ENCODE assay signal across 8 cellular contexts in genomic region chr16:33844533-33844932, GRCh38.
DNase-seq lines count a peak whose midpoint lies in the region; ATAC-seq and TF ChIP-seq lines count a peak whose summit lies in the region.
"Not testable (repeated sequence)": the region's sequence is repeated elsewhere in the genome, so short reads cannot be mapped to it uniquely, and the experiment has no call there.

No MANE protein-coding gene starts in this region.

- H3K4me1 ChIP-seq in left ventricle myocardium inferior: not testable (repeated sequence)

- not testable (repeated sequence) for H3K27ac ChIP-seq in left ventricle myocardium inferior (replicated peaks)

- peak; percentile 13; the same call in 1 of the 2 replicates for TF ChIP-seq CTCF in GM12875 (IDR thresholded peaks at IDR 0.05; ENCODE audit: borderline replicate concordance, insufficient read depth, low read depth, low read length)
- TF ChIP-seq CTCF in left ventricle myocardium inferior (IDR thresholded peaks at IDR 0.05; ENCODE audit: borderline replicate concordance): peak; percentile 47

- H3K9me3 ChIP-seq in left ventricle myocardium inferior (replicated peaks): not testable (repeated sequence)

- not testable (repeated sequence) for H3K4me3 ChIP-seq in GM12875 (ENCODE audit: low read depth, low read length); Jurkat, Clone E6-1 (ENCODE audit: low read length); left ventricle myocardium inferior

- intact Hi-C loops in left ventricle myocardium inferior (cut with micrococcal nuclease): not testable (repeated sequence)

- DNase-seq in CD1c-positive myeloid dendritic cell (ENCODE audit: extremely low spot score) (peak; percentile 1), NCI-H748 (lab: John Stamatoyannopoulos, UW; ENCODE audit: unreplicated experiment) (peak; percentile 0), left ventricle myocardium inferior (peak; percentile 25)
- peak; percentile 10 for DNase-seq in Jurkat, Clone E6-1 (ENCODE audit: low read depth, low spot score)
- DNase-seq in activated T-cell treated with anti-CD3 and anti-CD28 coated beads, Interleukin-2, amount 50 U/mL, for 48 hours: peak; percentile 19 to 20
- DNase-seq in stimulated activated CD8-positive, alpha-beta memory T cell treated with anti-CD3 and anti-CD28 coated beads, Interleukin-15, amount 100 ng/mL, for 24 hours (ENCODE audit: low read depth): peak; percentile 1

- H3K27me3 ChIP-seq in left ventricle myocardium inferior (ENCODE audit: low read depth): not testable (repeated sequence)

- H3K36me3 ChIP-seq in left ventricle myocardium inferior: not testable (repeated sequence)

- peak; percentile 66 for ATAC-seq in SK-N-SH treated with all-trans-retinoic acid at 6 μM for 48 hours
